8 cellular contexts compared by ENCODE assay signal in the genomic region with DNA sequence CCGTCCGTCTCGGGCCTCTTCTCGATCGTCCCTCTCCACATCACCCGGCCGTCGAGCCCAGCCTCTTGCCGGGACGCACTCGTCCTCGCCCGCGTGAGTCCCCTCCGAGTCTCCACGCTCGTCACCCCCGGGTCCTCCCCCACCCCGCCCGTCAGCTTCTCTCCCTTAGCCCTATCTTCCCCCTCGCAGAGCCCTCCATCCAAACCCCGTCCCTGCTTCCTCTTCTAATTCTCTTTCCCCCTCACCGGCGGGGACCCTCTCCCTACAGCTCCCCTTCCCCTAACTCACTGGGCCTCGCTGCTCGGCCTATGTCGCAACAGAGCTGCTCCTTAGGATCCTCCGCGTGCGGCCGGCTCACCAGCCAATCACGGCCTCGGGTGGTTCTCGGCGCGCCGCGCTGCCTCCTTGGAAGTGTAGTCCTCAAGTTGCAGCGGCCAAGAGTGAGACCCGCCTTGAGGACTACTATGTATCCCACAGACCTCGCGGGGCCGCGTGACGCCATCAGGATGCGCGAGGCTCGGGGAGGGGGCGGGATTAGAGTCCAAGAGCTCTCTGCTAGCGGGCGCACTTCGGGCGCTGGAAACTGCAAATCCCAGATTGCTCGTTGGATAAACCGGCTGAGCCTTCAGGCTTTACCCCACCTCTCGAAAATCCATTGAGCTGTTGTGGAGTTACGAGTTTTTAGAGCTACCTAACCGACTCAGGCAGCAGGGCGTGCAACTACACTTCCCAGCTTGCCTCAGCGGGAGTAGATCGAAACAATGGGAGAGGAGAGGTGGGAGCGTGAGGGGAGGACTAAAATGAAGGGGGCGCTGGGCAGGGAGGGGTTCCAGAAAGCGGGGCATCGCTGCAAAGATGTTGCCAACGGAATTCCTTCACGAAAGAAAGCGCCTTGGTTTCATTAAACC. TPM values are rescaled to one million over a fixed set of nuclear protein-coding genes. Genes with fewer than 3 reads are reported as not detected.
DNase-seq lines count a peak whose midpoint lies in the region; ATAC-seq, FAIRE-seq and TF ChIP-seq lines count a peak whose summit lies in the region.

A gene (minus strand): TSS at position 331 of the 908 bp plus-strand sequence. CDS start 747 bp downstream, outside the sequence.

- WGBS in mammary epithelial cell (ENCODE audit: low coverage, missing lambda C conversion rate): 1% methylated on average over 43 of the region's 68 CpGs
- WGBS in small intestine, 3 donors: 0% methylated on average over 64 to 68 of the region's 68 CpGs

- peak within 1 kb of the TSS; percentile 78 for H3K27ac ChIP-seq in WERI-Rb-1
- peak within 1 kb of the TSS; percentile 27 for H3K27ac ChIP-seq in mammary epithelial cell (ENCODE audit: insufficient read depth, low read depth, low read length)
- H3K27ac ChIP-seq in iPS-20b (ENCODE audit: low read length): peak within 1 kb of the TSS; percentile 81
- H3K27ac ChIP-seq in small intestine (ENCODE audit: low read depth in 1 of 2, low read length in 1 of 2): peak within 1 kb of the TSS; percentile 62 to 69

- ATAC-seq in GM18873 (IDR thresholded peaks at IDR 0.05; ENCODE audit: low FRiP score, unreplicated experiment) (peak; percentile 98), HG03139 (IDR thresholded peaks at IDR 0.05; ENCODE audit: unreplicated experiment) (peak; percentile 99)

- BruUV-seq in mammary epithelial cell (replicated peaks; lab: Mats Ljungman, UMichigan): no TSS peak

- TF ChIP-seq CTCF in WERI-Rb-1 (IDR thresholded peaks at IDR 0.05; ENCODE audit: low read depth, low read length): 0 out of 2 replicates have a peak, but pooled peaks have one; percentile 7
- TF ChIP-seq CTCF in mammary epithelial cell (conservative IDR thresholded peaks at IDR 0.05 in 1 of 2, IDR thresholded peaks at IDR 0.05 in 1 of 2; ENCODE audit: extremely low read depth in 1 of 2, insufficient read depth in 1 of 2, low read depth in 1 of 2, low read length in 2 of 2): no peak

- H3K27me3 ChIP-seq in WERI-Rb-1 (ENCODE audit: insufficient read depth, low read depth, severe bottlenecking) (no peaks in the 10 kb centered on the region), mammary epithelial cell (ENCODE audit: insufficient read depth, low read length) (no peaks in the 10 kb centered on the region), iPS-20b (ENCODE audit: insufficient read depth, low read length) (no peaks in the 10 kb centered on the region), small intestine (ENCODE audit: control insufficient read depth in 2 of 2, insufficient read depth in 2 of 2, low read length in 2 of 2) (no peaks in the 10 kb centered on the region)

- H4K20me1 ChIP-seq in mammary epithelial cell (ENCODE audit: insufficient read depth, low read length): no peaks in the 10 kb centered on the region

- H3K4me1 ChIP-seq in mammary epithelial cell (ENCODE audit: insufficient read depth, low read length) (peaks cover 22% of the 10 kb centered on the region), iPS-20b (ENCODE audit: insufficient read depth, low read length) (peaks cover 13% of the 10 kb centered on the region), small intestine (ENCODE audit: control insufficient read depth in 2 of 2, insufficient read depth in 1 of 2, low read depth in 1 of 2, low read length in 1 of 2) (peaks cover 2 to 5% of the 10 kb centered on the region in 2 donors)

- H3K9me3 ChIP-seq in WERI-Rb-1 (ENCODE audit: severe bottlenecking): no peaks in the 10 kb centered on the region
- no peaks in the 10 kb centered on the region for H3K9me3 ChIP-seq in mammary epithelial cell (replicated peaks; ENCODE audit: insufficient read depth, low read length)
- no peaks in the 10 kb centered on the region for H3K9me3 ChIP-seq in iPS-20b (ENCODE audit: insufficient read depth, low read depth, low read length)
- no peaks in the 10 kb centered on the region for H3K9me3 ChIP-seq in small intestine (ENCODE audit: control insufficient read depth, low read depth)

- peaks cover 29% of the 10 kb centered on the region for H3K79me2 ChIP-seq in mammary epithelial cell (ENCODE audit: insufficient read depth, low read length)

- dilution Hi-C loops in mammary epithelial cell (cut with HindIII; ENCODE audit: low sequenced_read_pairs): no loop called here

- in situ Hi-C loops in ACHN (cut with HindIII; ENCODE audit: low pct_ligation_motif_present, low pct_unique_long_range_greater_than_20kb, low sequenced_read_pairs) (no loop called here), mammary epithelial cell (cut with MboI; ENCODE audit: low sequenced_read_pairs in 2 of 2) (no loop called here)

- H3K36me3 ChIP-seq in WERI-Rb-1 (peaks cover 34% of the 10 kb centered on the region), mammary epithelial cell (ENCODE audit: insufficient read depth, low read length) (peaks cover 20% of the 10 kb centered on the region), iPS-20b (ENCODE audit: insufficient read depth, low read depth, low read length) (peaks cover 36% of the 10 kb centered on the region), small intestine (ENCODE audit: control insufficient read depth in 2 of 2, insufficient read depth in 2 of 2, low read length in 2 of 2) (peaks cover 3 to 7% of the 10 kb centered on the region in 2 donors)

- H2AFZ ChIP-seq in mammary epithelial cell (ENCODE audit: low read depth, low read length): peak within 1 kb of the TSS; percentile 97

- peak; percentile 100 for DNase-seq in ACHN
- DNase-seq in NCI-H2227 (lab: John Stamatoyannopoulos, UW; ENCODE audit: unreplicated experiment): peak; percentile 99
- peak; percentile 100 for DNase-seq in WERI-Rb-1
- DNase-seq in mammary epithelial cell: peak; percentile 99
- peak; percentile 99 for DNase-seq in small intestine

- CTCF ChIA-PET in mammary epithelial cell (lab: Charles Lee; ENCODE audit: low non-redundant PET): interaction anchor here (0.6 to 1.2 kb wide), 2 partner anchors 17 to 25 kb away, joined by 3 to 12 read pairs; no protein-coding TSS in a partner anchor

- H3K4me2 ChIP-seq in mammary epithelial cell (ENCODE audit: insufficient read depth, low read depth, low read length): peak within 1 kb of the TSS; percentile 81

- H3K4me3 ChIP-seq in WERI-Rb-1 (ENCODE audit: low read depth, low read length) (peak within 1 kb of the TSS; percentile 78), mammary epithelial cell (replicated peaks in 1 of 3; ENCODE audit: insufficient read depth in 1 of 3, low read depth in 2 of 3, low read length in 3 of 3) (peak within 1 kb of the TSS; percentile 55 to 94 (median 88)), iPS-20b (ENCODE audit: low read length) (peak within 1 kb of the TSS; percentile 86), small intestine (ENCODE audit: low read depth in 1 of 2, low read length in 2 of 2) (peak within 1 kb of the TSS; percentile 59 to 77)

- FAIRE-seq in small intestine (lab: Jason Lieb, UNC): no peak

- H3K9ac ChIP-seq in mammary epithelial cell (ENCODE audit: insufficient read depth, low read length): peak within 1 kb of the TSS; percentile 62
- H3K9ac ChIP-seq in iPS-20b (ENCODE audit: low read depth, low read length): peak within 1 kb of the TSS; percentile 92

- intact Hi-C loops in mammary epithelial cell (cut with micrococcal nuclease): no loop called here

RNA-seq across cellular contexts. Expression of the gene that starts here (rescaled TPM):
- total RNA-seq in mammary epithelial cell: 10 to 100 TPM; 62.5 to 77.0 TPM
- polyA plus RNA-seq in mammary epithelial cell (61.2 TPM), small intestine (10 to 100 TPM; 11.0 to 23.7 (median 11.1) TPM)
- 56.1 TPM for polyA minus RNA-seq in mammary epithelial cell

Comparison
In these comparisons a context has a peak if more than half of its experiments do, and no peak if none do; other contexts are left out.
1. Peak in every context shown above with its lines: DNase-seq, ATAC-seq, H3K4me3 ChIP-seq and H3K27ac ChIP-seq.
2. H3K27ac ChIP-seq: peak in every context shown above with its lines; median percentile 81 in iPS-20b; 78 in WERI-Rb-1; 66 in small intestine; 27 in mammary epithelial cell.